23 cellular contexts compared by ENCODE assay signal in genomic region chr15:57109005-57109404, GRCh38.
A peak's percentile ranks its signal among the peaks of the same experiment; 100 is the strongest.
DNase-seq lines count a peak whose midpoint lies in the region; ATAC-seq and TF ChIP-seq lines count a peak whose summit lies in the region.
"Had no signal": no experiment of that assay in that cellular context is flagged by ENCODE, and none has a peak within 500 bp of the region (broad histone marks: within the 10 kb centered on the region; RNA-seq: fewer than 3 reads in every experiment).

No MANE protein-coding gene starts in this region.

- H3K9ac ChIP-seq in BLaER1 treated with 17β-estradiol and CSF1 and Interleukin-3, amounts not matched to agents 10 nM and 100 nM, result no peak overlapping the region
- no peak overlapping the region for H3K9ac ChIP-seq in Karpas-422 (ENCODE audit: low read length)
- no peak overlapping the region for H3K9ac ChIP-seq in SU-DHL-6 (ENCODE audit: low read length)
- no peak overlapping the region for H3K9ac ChIP-seq in neural progenitor cell
- H3K9ac ChIP-seq: GM23248 had no signal

- DNase-seq in Karpas-422, result peak; percentile 91
- no peak for DNase-seq in neural progenitor cell (ENCODE audit: low spot score)
- DNase-seq in NCI-H510A (lab: John Stamatoyannopoulos, UW), result no peak
- DNase-seq in GM10248 (ENCODE audit: extremely low spot score), result no peak
- DNase-seq: BE2C; CD4-positive, alpha-beta T cell; COR-L47; DMS79; GM23248; H9; NCI-H1092 treated with DMSO at 0.1 percent for 48 hours; NCI-H146; NCI-H2029; NCI-H524; NCI-H82; PC-3; Right ventricle myocardium superior; T1000 had no signal

- no peak overlapping the region for H2AFZ ChIP-seq in Karpas-422 (ENCODE audit: low read length)
- H2AFZ ChIP-seq in SU-DHL-6 (ENCODE audit: low read depth, low read length, severe bottlenecking), result no peak overlapping the region
- no peak overlapping the region for H2AFZ ChIP-seq in neural progenitor cell (replicated peaks)
- H2AFZ ChIP-seq: GM23248 had no signal

- H3K9me3 Mint-ChIP-seq in neural progenitor cell, result peaks cover 10% of the 10 kb centered on the region
- H3K9me3 Mint-ChIP-seq: T-helper 1 cell treated with Interleukin-12 subunit alpha and Interleukin-12 subunit beta and Interleukin-4 antibody, amounts not matched to agents 30 μg/mL and 1 μg/mL, for 36 hours had no signal

- H3K4me3 ChIP-seq in BLaER1 treated with 17β-estradiol and CSF1 and Interleukin-3, amounts not matched to agents 10 nM and 100 nM, result no peak overlapping the region
- H3K4me3 ChIP-seq in Karpas-422 (ENCODE audit: low read length) (peak overlapping the region; percentile 52), SU-DHL-6 (ENCODE audit: insufficient read depth, low read length, poor library complexity, severe bottlenecking) (no peak overlapping the region), neural progenitor cell (no peak overlapping the region)
- H3K4me3 ChIP-seq: A549, GM23248 had no signal

- no peaks in the 10 kb centered on the region for H3K27me3 Mint-ChIP-seq in neural progenitor cell (ENCODE audit: insufficient read depth, low read depth)
- H3K27me3 Mint-ChIP-seq: CD4-positive, alpha-beta T cell had no signal

- peaks cover 18 to 58% (median 38%) of the 10 kb centered on the region in 10 experiments for H3K4me1 ChIP-seq in BLaER1 treated with 17β-estradiol and CSF1 and Interleukin-3, amounts not matched to agents 10 nM and 100 nM
- H3K4me1 ChIP-seq in Karpas-422 (ENCODE audit: low read length) (peaks cover 57% of the 10 kb centered on the region), neural progenitor cell (peaks cover 30% of the 10 kb centered on the region)
- H3K4me1 ChIP-seq: A549 had no signal

- no peaks in the 10 kb centered on the region for H3K27me3 ChIP-seq in BLaER1 treated with 17β-estradiol and CSF1 and Interleukin-3, amounts not matched to agents 10 nM and 100 nM
- H3K27me3 ChIP-seq in Karpas-422 (ENCODE audit: low read length), result no peaks in the 10 kb centered on the region
- no peaks in the 10 kb centered on the region for H3K27me3 ChIP-seq in SU-DHL-6 (ENCODE audit: low read length)
- H3K27me3 ChIP-seq in neural progenitor cell, result no peaks in the 10 kb centered on the region
- H3K27me3 ChIP-seq: BE2C had no signal

- peak overlapping the region; percentile 30 to 71 (median 59); a peak in 19 of 22 replicates for H3K4me2 ChIP-seq in BLaER1 treated with 17β-estradiol and CSF1 and Interleukin-3, amounts not matched to agents 10 nM and 100 nM
- peak overlapping the region; percentile 76 for H3K4me2 ChIP-seq in Karpas-422 (ENCODE audit: low read depth, low read length, poor library complexity, severe bottlenecking)
- H3K4me2 ChIP-seq in SU-DHL-6 (ENCODE audit: low read depth, low read length, poor library complexity, severe bottlenecking), result peak overlapping the region; percentile 39
- peak overlapping the region; percentile 6 for H3K4me2 ChIP-seq in neural progenitor cell
- H3K4me2 ChIP-seq: A549 had no signal

- peaks cover 8 to 55% (median 49%) of the 10 kb centered on the region in 11 experiments; a peak in 21 of 22 replicates for H3K36me3 ChIP-seq in BLaER1 treated with 17β-estradiol and CSF1 and Interleukin-3, amounts not matched to agents 10 nM and 100 nM
- no peaks in the 10 kb centered on the region for H3K36me3 ChIP-seq in Karpas-422 (ENCODE audit: insufficient read depth, low read length)
- no peaks in the 10 kb centered on the region for H3K36me3 ChIP-seq in SU-DHL-6 (ENCODE audit: low read length)
- H3K36me3 ChIP-seq in neural progenitor cell, result peaks cover 9% of the 10 kb centered on the region
- H3K36me3 ChIP-seq: BE2C had no signal

- H3K9me3 ChIP-seq in BLaER1 treated with 17β-estradiol and CSF1 and Interleukin-3, amounts not matched to agents 10 nM and 100 nM (replicated peaks in 1 of 11), result peaks cover 8 to 43% (median 31%) of the 10 kb centered on the region in 11 experiments; a peak in 21 of 22 replicates
- H3K9me3 ChIP-seq in Karpas-422 (ENCODE audit: low read length) (no peaks in the 10 kb centered on the region), SU-DHL-6 (ENCODE audit: insufficient read depth, low read length) (no peaks in the 10 kb centered on the region), neural progenitor cell (ENCODE audit: low read depth) (no peaks in the 10 kb centered on the region)
- H3K9me3 ChIP-seq: A549, BE2C had no signal

- ATAC-seq in GM21717 (IDR thresholded peaks at IDR 0.05; ENCODE audit: unreplicated experiment), result no peak
- ATAC-seq: A549, PC-3 had no signal

- TF ChIP-seq CTCF in SU-DHL-6 (IDR thresholded peaks at IDR 0.05; ENCODE audit: insufficient read depth, low read length, poor library complexity, severe bottlenecking), result no peak
- no peak for TF ChIP-seq CTCF in neural progenitor cell (IDR thresholded peaks at IDR 0.05)
- TF ChIP-seq CTCF in GM10248 (IDR thresholded peaks at IDR 0.05; ENCODE audit: control extremely low read depth, extremely low read depth, low read depth, missing control alignments), result no peak

- H3K27ac Mint-ChIP-seq in neural progenitor cell, result peak overlapping the region; percentile 81
- H3K27ac Mint-ChIP-seq: CD4-positive, alpha-beta T cell; T-helper 1 cell treated with Interleukin-12 subunit alpha and Interleukin-12 subunit beta and Interleukin-4 antibody, amounts not matched to agents 30 μg/mL and 1 μg/mL, for 36 hours had no signal

- H3K79me2 ChIP-seq in Karpas-422 (ENCODE audit: low read length), result peaks cover 52% of the 10 kb centered on the region
- H3K79me2 ChIP-seq in SU-DHL-6 (ENCODE audit: insufficient read depth, low read length), result no peaks in the 10 kb centered on the region
- H3K79me2 ChIP-seq in neural progenitor cell (ENCODE audit: low read depth), result peaks cover 78% of the 10 kb centered on the region

- peaks cover 29% of the 10 kb centered on the region for H3K36me3 Mint-ChIP-seq in neural progenitor cell

- H3F3A ChIP-seq in SU-DHL-6 (ENCODE audit: insufficient read depth) (no peaks in the 10 kb centered on the region), neural progenitor cell (ENCODE audit: low read depth) (no peaks in the 10 kb centered on the region)

- H3K4me3 Mint-ChIP-seq in neural progenitor cell, result no peak overlapping the region
- H3K4me3 Mint-ChIP-seq: CD4-positive, alpha-beta T cell; H9; T-helper 1 cell treated with Interleukin-12 subunit alpha and Interleukin-12 subunit beta and Interleukin-4 antibody, amounts not matched to agents 30 μg/mL and 1 μg/mL, for 36 hours had no signal

- CTCF ChIA-PET in GM10248 (lab: Yijun Ruan, JAX), result interaction anchor here (0.6 to 2.0 kb wide), 2 partner anchors 15 kb away, joined by 3 to 7 read pairs; no protein-coding TSS in a partner anchor

- H3K9me2 ChIP-seq in Karpas-422 (replicated peaks; ENCODE audit: insufficient read depth, low read length) (no peaks in the 10 kb centered on the region), SU-DHL-6 (replicated peaks; ENCODE audit: insufficient read depth, low read length) (no peaks in the 10 kb centered on the region)

- peak overlapping the region in 4 of 11 experiments; percentile 19 to 50 (median 41); a peak in 2 of 22 replicates for H3K27ac ChIP-seq in BLaER1 treated with 17β-estradiol and CSF1 and Interleukin-3, amounts not matched to agents 10 nM and 100 nM
- H3K27ac ChIP-seq in Karpas-422 (ENCODE audit: low read length), result peak overlapping the region; percentile 87
- no peak overlapping the region for H3K27ac ChIP-seq in SU-DHL-6 (ENCODE audit: low read depth, low read length)
- H3K27ac ChIP-seq in neural progenitor cell, result peak overlapping the region; percentile 32
- H3K27ac ChIP-seq: A549, GM23248 had no signal

- POLR2A ChIA-PET in GM10248 (lab: Yijun Ruan, JAX), result interaction anchor here (0.6 kb wide), 1 partner anchor 27 kb away, joined by 3 read pairs; no protein-coding TSS in a partner anchor

- peaks cover 0 to 43% (median 0%) of the 10 kb centered on the region in 11 experiments; a peak in 7 of 22 replicates for H4K20me1 ChIP-seq in BLaER1 treated with 17β-estradiol and CSF1 and Interleukin-3, amounts not matched to agents 10 nM and 100 nM
- H4K20me1 ChIP-seq in Karpas-422 (ENCODE audit: insufficient read depth, low read depth, low read length), result peaks cover 10% of the 10 kb centered on the region
- H4K20me1 ChIP-seq in SU-DHL-6 (ENCODE audit: low read depth, low read length), result no peaks in the 10 kb centered on the region
- peaks cover 21% of the 10 kb centered on the region for H4K20me1 ChIP-seq in neural progenitor cell (ENCODE audit: low read depth)

- H3K4me1 Mint-ChIP-seq in neural progenitor cell, result peaks cover 26% of the 10 kb centered on the region

Comparison
In these comparisons a context has a peak if more than half of its experiments do, and no peak if none do; other contexts are left out.
1. H3K4me2 ChIP-seq: peak in every context shown above with its lines; median percentile 76 in Karpas-422; 59 in BLaER1 treated with 17β-estradiol and CSF1 and Interleukin-3, amounts not matched to agents 10 nM and 100 nM; 39 in SU-DHL-6; 6 in neural progenitor cell.